Comparison of ENCODE assay signal across 1 cellular context in genomic region chr14:61750708-61751474, GRCh38.
TF ChIP-seq lines count a peak whose summit lies in the region.

No MANE protein-coding gene starts in this region.

TF ChIP-seq in K562, 482 proteins besides CTCF, POLR2A, EP300 and RAD21 (continued from another document and continues in another):
- peak; percentile 59; the same call in 1 of the 2 replicates for TF ChIP-seq ZNF449 (CRISPR knock-in tag; IDR thresholded peaks at IDR 0.05)
- TF ChIP-seq L3MBTL2 (IDR thresholded peaks at IDR 0.05), result peak; percentile 53
- TF ChIP-seq KDM2B (CRISPR knock-in tag; IDR thresholded peaks at IDR 0.05), result peak; percentile 31; the same call in 1 of the 2 replicates
- TF ChIP-seq ZBTB7A (IDR thresholded peaks at IDR 0.05; ENCODE audit: borderline replicate concordance, control insufficient read depth, low read depth, low read length), result 0 out of 2 replicates have a peak, but pooled peaks have one; percentile 17
- TF ChIP-seq THRA (IDR thresholded peaks at IDR 0.05), result no peak
- no peak for TF ChIP-seq TEAD4 (IDR thresholded peaks at IDR 0.05; ENCODE audit: low read length)
- TF ChIP-seq TEAD4 (CRISPR knock-in tag; IDR thresholded peaks at IDR 0.05; ENCODE audit: borderline replicate concordance), result no peak
- peak in 1 of 3 experiments; percentile 31 for TF ChIP-seq YY1 (IDR thresholded peaks at IDR 0.05; ENCODE audit: borderline replicate concordance in 1 of 3, control insufficient read depth in 1 of 3, extremely low read depth in 1 of 3, insufficient read depth in 3 of 3, insufficient read length in 1 of 3, insufficient replicate concordance in 2 of 3, low read depth in 1 of 3, low read length in 2 of 3)
- no peak for TF ChIP-seq ID3 (CRISPR knock-in tag; IDR thresholded peaks at IDR 0.05)
- no peak for TF ChIP-seq ID3 (tag; IDR thresholded peaks at IDR 0.05)
- no peak for TF ChIP-seq KDM4B (IDR thresholded peaks at IDR 0.05; ENCODE audit: borderline replicate concordance in 2 of 2, low read depth in 1 of 2)
- TF ChIP-seq ESRRA (IDR thresholded peaks at IDR 0.05; ENCODE audit: borderline replicate concordance, low read depth), result 0 out of 2 replicates have a peak, but pooled peaks have one; percentile 32
- TF ChIP-seq KHSRP (IDR thresholded peaks at IDR 0.05), result no peak
- TF ChIP-seq ZKSCAN1 (IDR thresholded peaks at IDR 0.05; ENCODE audit: low read depth, low read length), result peak; percentile 54; the same call in 1 of the 2 replicates
- no peak for TF ChIP-seq ZNF436 (CRISPR knock-in tag; IDR thresholded peaks at IDR 0.05)
- no peak for TF ChIP-seq SMARCA5 (IDR thresholded peaks at IDR 0.05)
- TF ChIP-seq NONO (IDR thresholded peaks at IDR 0.05; ENCODE audit: low read depth in 2 of 2, low read length in 1 of 2), result 0 out of 4 replicates have a peak, but pooled peaks of 1 of the 2 experiments have one; percentile 33
- TF ChIP-seq MCM2 (IDR thresholded peaks at IDR 0.05; ENCODE audit: low read depth), result no peak
- TF ChIP-seq MED1 (CRISPR knock-in tag; IDR thresholded peaks at IDR 0.05; ENCODE audit: borderline replicate concordance), result no peak
- no peak for TF ChIP-seq USF2 (CRISPR knock-in tag; IDR thresholded peaks at IDR 0.05)
- no peak for TF ChIP-seq ZNF3 (CRISPR knock-in tag; IDR thresholded peaks at IDR 0.05)
- peak; percentile 82 to 89 for TF ChIP-seq MAZ (CRISPR knock-in tag; conservative IDR thresholded peaks at IDR 0.05 in 1 of 2, IDR thresholded peaks at IDR 0.05 in 1 of 2)
- peak; percentile 57; the same call in 1 of the 2 replicates for TF ChIP-seq RB1 (IDR thresholded peaks at IDR 0.05; ENCODE audit: low read depth)
- no peak for TF ChIP-seq ZNF778 (CRISPR knock-in tag; IDR thresholded peaks at IDR 0.05)
- no peak for TF ChIP-seq MTA1 (IDR thresholded peaks at IDR 0.05; ENCODE audit: borderline replicate concordance)
- peak in 1 of 2 experiments; percentile 35; a peak in 1 of 4 replicates for TF ChIP-seq SIN3A (IDR thresholded peaks at IDR 0.05; ENCODE audit: borderline replicate concordance in 2 of 2, control insufficient read depth in 1 of 2, low read depth in 2 of 2, low read length in 2 of 2)
- TF ChIP-seq EWSR1 (IDR thresholded peaks at IDR 0.05; ENCODE audit: borderline replicate concordance, low read depth, partially characterized antibody), result no peak
- no peak for TF ChIP-seq SMC3 (conservative IDR thresholded peaks at IDR 0.05; ENCODE audit: insufficient read depth, low read depth, low read length)
- peak; percentile 29 for TF ChIP-seq POLR2B (IDR thresholded peaks at IDR 0.05; ENCODE audit: low read depth, partially characterized antibody)
- TF ChIP-seq ZNF57 (CRISPR knock-in tag; IDR thresholded peaks at IDR 0.05), result no peak
- no peak for TF ChIP-seq MAX (CRISPR knock-in tag; IDR thresholded peaks at IDR 0.05)
- peak; percentile 28; the same call in 1 of the 2 replicates for TF ChIP-seq PML (IDR thresholded peaks at IDR 0.05; ENCODE audit: low read length)
- no peak for TF ChIP-seq CAMTA2 (CRISPR knock-in tag; conservative IDR thresholded peaks at IDR 0.05)
- no peak for TF ChIP-seq ETS1 (conservative IDR thresholded peaks at IDR 0.05; ENCODE audit: control insufficient read depth, low read depth, low read length)
- no peak for TF ChIP-seq STAG1 (CRISPR knock-in tag; IDR thresholded peaks at IDR 0.05; ENCODE audit: borderline replicate concordance)
- no peak for TF ChIP-seq POLR2AphosphoS2 (IDR thresholded peaks at IDR 0.05; ENCODE audit: low read length)
- peak; percentile 92; the same call in 1 of the 2 replicates for TF ChIP-seq CTBP1 (IDR thresholded peaks at IDR 0.05; ENCODE audit: borderline replicate concordance)
- 0 out of 2 replicates have a peak, but pooled peaks have one; percentile 39 for TF ChIP-seq ATF7 (IDR thresholded peaks at IDR 0.05)
- TF ChIP-seq NFATC3 (IDR thresholded peaks at IDR 0.05), result no peak
- peak; percentile 80 for TF ChIP-seq RBFOX2 (IDR thresholded peaks at IDR 0.05; ENCODE audit: low read depth, low read length)
- TF ChIP-seq RBM17 (IDR thresholded peaks at IDR 0.05; ENCODE audit: borderline replicate concordance, low read depth, low read length), result no peak
- no peak for TF ChIP-seq HDAC2 (IDR thresholded peaks at IDR 0.05)
- TF ChIP-seq FOXP4 (CRISPR knock-in tag; IDR thresholded peaks at IDR 0.05; ENCODE audit: borderline replicate concordance), result no peak
- no peak for TF ChIP-seq SRSF1 (IDR thresholded peaks at IDR 0.05; ENCODE audit: low read depth, low read length)
- TF ChIP-seq GATAD2A (IDR thresholded peaks at IDR 0.05), result 0 out of 2 replicates have a peak, but pooled peaks have one; percentile 49
- peak; percentile 76 for TF ChIP-seq CREM (IDR thresholded peaks at IDR 0.05; ENCODE audit: low read depth)
- TF ChIP-seq MTA3 (IDR thresholded peaks at IDR 0.05; ENCODE audit: borderline replicate concordance), result peak; percentile 65
- no peak for TF ChIP-seq FOS (IDR thresholded peaks at IDR 0.05; ENCODE audit: extremely low read depth, insufficient read length)
- TF ChIP-seq CBX1 (IDR thresholded peaks at IDR 0.05; ENCODE audit: low read depth), result 0 out of 2 replicates have a peak, but pooled peaks have one; percentile 42
- no peak for TF ChIP-seq TFE3 (CRISPR knock-in tag; IDR thresholded peaks at IDR 0.05)
- TF ChIP-seq SRSF7 (optimal IDR thresholded peaks at IDR 0.05; ENCODE audit: low read depth, low read length), result no peak
- TF ChIP-seq PHF21A (IDR thresholded peaks at IDR 0.05; ENCODE audit: borderline replicate concordance, low read depth), result no peak
- no peak for TF ChIP-seq ZNF740 (CRISPR knock-in tag; IDR thresholded peaks at IDR 0.05)
- TF ChIP-seq ZNF740 (tag; IDR thresholded peaks at IDR 0.05), result peak in 1 of 2 experiments; percentile 75; a peak in 2 of 4 replicates
- no peak for TF ChIP-seq NR1H2 (CRISPR knock-in tag; IDR thresholded peaks at IDR 0.05)
- TF ChIP-seq SIN3B (IDR thresholded peaks at IDR 0.05; ENCODE audit: low read depth), result 0 out of 2 replicates have a peak, but pooled peaks have one; percentile 20
- peak in 1 of 2 experiments; percentile 66; a peak in 1 of 4 replicates for TF ChIP-seq UBTF (IDR thresholded peaks at IDR 0.05; ENCODE audit: borderline replicate concordance in 1 of 2, low read depth in 2 of 2, low read length in 2 of 2)
- peak in 1 of 2 experiments; percentile 21 for TF ChIP-seq E2F6 (IDR thresholded peaks at IDR 0.05; ENCODE audit: borderline replicate concordance in 1 of 2, extremely low read depth in 1 of 2, insufficient read depth in 1 of 2, insufficient read length in 1 of 2, low read depth in 1 of 2, low read length in 1 of 2, poor library complexity in 1 of 2, severe bottlenecking in 1 of 2)
- TF ChIP-seq TARDBP (IDR thresholded peaks at IDR 0.05), result 0 out of 2 replicates have a peak, but pooled peaks have one; percentile 55
- no peak for TF ChIP-seq RFX1 (IDR thresholded peaks at IDR 0.05)
